8 cellular contexts compared by ENCODE assay signal in genomic region chr10:67306588-67307205, GRCh38.
DNase-seq lines count a peak whose midpoint lies in the region; ATAC-seq and TF ChIP-seq lines count a peak whose summit lies in the region.

No MANE protein-coding gene starts in this region.

- CTCF ChIA-PET in BJ (lab: Yijun Ruan, JAX), result interaction anchor here (0.6 to 1.1 kb wide), 8 partner anchors 9 to 218 kb away, joined by 3 to 6 read pairs (median 4); no protein-coding TSS in a partner anchor

- in situ Hi-C loops in HAP-1 (cut with MboI; ENCODE audit: low sequenced_read_pairs), result no loop called here

- H3K27me3 ChIP-seq in BJ (ENCODE audit: control insufficient read depth, insufficient read depth, low read length) (no peaks in the 10 kb centered on the region), HAP-1 (ENCODE audit: low read depth) (no peaks in the 10 kb centered on the region), kidney epithelial cell (ENCODE audit: control insufficient read depth, insufficient read depth, low read length) (no peaks in the 10 kb centered on the region)

- no peak for ATAC-seq in GM21381 (IDR thresholded peaks at IDR 0.05; ENCODE audit: unreplicated experiment)
- ATAC-seq in esophagus mucosa, result no peak
- no peak for ATAC-seq in HG02981 (IDR thresholded peaks at IDR 0.05; ENCODE audit: unreplicated experiment)
- ATAC-seq in GM18867 (IDR thresholded peaks at IDR 0.05; ENCODE audit: unreplicated experiment), result no peak

- H3K9me3 ChIP-seq in HAP-1, result no peaks in the 10 kb centered on the region

- POLR2A ChIA-PET in BJ (lab: Charles Lee), result no interaction called here

- no peaks in the 10 kb centered on the region for H3K4me1 ChIP-seq in HAP-1

- DNase-seq in BJ (ENCODE audit: low read depth) (no peak), HAP-1 (ENCODE audit: low spot score in 2 of 2) (peak; percentile 14 to 31), SW480 (ENCODE audit: low spot score) (peak; percentile 11), kidney epithelial cell (ENCODE audit: low read depth) (no peak)

- no peaks in the 10 kb centered on the region for H3K36me3 ChIP-seq in BJ (ENCODE audit: control insufficient read depth, insufficient read depth, low read length)
- no peaks in the 10 kb centered on the region for H3K36me3 ChIP-seq in HAP-1 (replicated peaks)
- no peaks in the 10 kb centered on the region for H3K36me3 ChIP-seq in kidney epithelial cell (ENCODE audit: control insufficient read depth, insufficient read depth, low read length)

- peak; percentile 52 for TF ChIP-seq CTCF in BJ (IDR thresholded peaks at IDR 0.05; ENCODE audit: insufficient read depth, low read depth, low read length)
- TF ChIP-seq CTCF in kidney epithelial cell (IDR thresholded peaks at IDR 0.05; ENCODE audit: insufficient read depth, low read length, poor library complexity, severe bottlenecking), result peak; percentile 49

- no peak overlapping the region for H3K4me3 ChIP-seq in BJ (ENCODE audit: low read depth, low read length)
- H3K4me3 ChIP-seq in HAP-1, result no peak overlapping the region
- no peak overlapping the region for H3K4me3 ChIP-seq in kidney epithelial cell (ENCODE audit: low read depth, low read length)

Comparison
In these comparisons a context has a peak if more than half of its experiments do, and no peak if none do; other contexts are left out.
1. DNase-seq: peak in HAP-1 (2 of 2) and SW480 (single experiment); none in BJ (single experiment) and kidney epithelial cell (single experiment).